Comparison of ENCODE assay signal across 1 cellular context in genomic region chr2:181892795-181893435, GRCh38.
TF ChIP-seq lines count a peak whose summit lies in the region.

No MANE protein-coding gene starts in this region.

TF ChIP-seq in SK-N-SH, 30 proteins besides CTCF, POLR2A, EP300 and RAD21 (continued from another document):
- TF ChIP-seq REST (IDR thresholded peaks at IDR 0.05; ENCODE audit: low read depth, low read length) = no peak
